9 cellular contexts compared by ENCODE assay signal in genomic region chr3:194797555-194797954, GRCh38.
"Had no signal": no experiment of that assay in that cellular context is flagged by ENCODE, and none has a peak within 500 bp of the region (broad histone marks: within the 10 kb centered on the region; RNA-seq: fewer than 3 reads in every experiment).

No MANE protein-coding gene starts in this region.

- H3K27ac Mint-ChIP-seq: HFFc6, IgD-negative memory B cell had no signal

- H3K27ac ChIP-seq: GM23248, HL-60 had no signal

- H3K4me1 Mint-ChIP-seq: IgD-negative memory B cell had no signal

- H2AFZ ChIP-seq: GM23248 had no signal

- H3K36me3 ChIP-seq: HAP-1 had no signal

- H3K9me3 ChIP-seq: HAP-1 had no signal

- ATAC-seq: HCT116, HepG2 had no signal

- H3K9ac ChIP-seq: GM23248 had no signal

- H3K4me3 Mint-ChIP-seq: HFFc6, IgD-negative memory B cell had no signal

- H3K4me1 ChIP-seq: HAP-1 had no signal

- H3K4me3 ChIP-seq: GM23248, HAP-1 had no signal

- DNase-seq: GM23248, GOT3, H7, HFFc6 had no signal
